In the genomic region with DNA sequence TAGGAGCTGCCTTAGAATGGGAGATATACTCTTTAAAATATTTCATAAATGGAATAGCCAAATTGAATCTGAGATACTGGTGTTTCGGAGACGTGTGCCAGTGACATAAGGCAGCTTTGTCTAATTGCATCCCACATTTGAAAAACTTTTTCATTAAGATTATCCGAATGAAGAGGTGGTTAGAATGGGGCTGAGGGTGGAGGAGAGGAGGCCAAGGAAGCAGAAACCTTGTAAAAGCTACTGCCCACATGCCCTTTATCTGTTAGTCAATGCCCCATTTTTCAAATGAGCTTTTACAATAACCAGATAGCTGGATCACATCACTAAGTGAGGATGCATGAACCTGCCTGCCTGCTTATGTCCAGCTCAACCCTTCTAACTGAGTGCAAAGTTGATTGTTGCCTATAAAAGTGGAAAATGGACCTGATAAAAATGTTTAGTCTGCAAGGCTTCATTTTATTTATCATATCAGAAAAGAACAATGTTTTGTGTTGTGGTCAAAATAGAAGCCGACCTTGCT, we compare ENCODE assay signal across 31 cellular contexts.
"Had no signal": no experiment of that assay in that cellular context is flagged by ENCODE, and none has a peak within 500 bp of the region (broad histone marks: within the 10 kb centered on the region; RNA-seq: fewer than 3 reads in every experiment).

No MANE protein-coding gene starts in this region.

- H3K27ac Mint-ChIP-seq: activated CD4-positive, alpha-beta memory T cell treated with anti-CD3 and anti-CD28 coated beads, Interleukin-2, amount 10 ng/mL, durations not matched to agents 7 days and 5 days; activated CD8-positive, alpha-beta memory T cell treated with anti-CD3 and anti-CD28 coated beads, Interleukin-2, amount 10 ng/mL, durations not matched to agents 7 days and 5 days; activated naive CD4-positive, alpha-beta T cell treated with anti-CD3 and anti-CD28 coated beads, Interleukin-2, amount 10 ng/mL, durations not matched to agents 7 days and 5 days; activated naive CD8-positive, alpha-beta T cell; activated naive CD8-positive, alpha-beta T cell treated with anti-CD3 and anti-CD28 coated beads, Interleukin-2, amount 50 U/mL, for 24 hours had no signal

- ATAC-seq: PC-3 had no signal

- H3K4me3 Mint-ChIP-seq: activated CD4-positive, alpha-beta memory T cell treated with anti-CD3 and anti-CD28 coated beads, Interleukin-2, amount 10 ng/mL, durations not matched to agents 7 days and 5 days; activated CD8-positive, alpha-beta memory T cell treated with anti-CD3 and anti-CD28 coated beads, Interleukin-2, amount 10 ng/mL, durations not matched to agents 7 days and 5 days; activated naive CD4-positive, alpha-beta T cell treated with anti-CD3 and anti-CD28 coated beads, Interleukin-2, amount 10 ng/mL, durations not matched to agents 7 days and 5 days; activated naive CD8-positive, alpha-beta T cell; activated naive CD8-positive, alpha-beta T cell treated with anti-CD3 and anti-CD28 coated beads, Interleukin-2, amount 50 U/mL, for 24 hours had no signal

- H3K9me3 Mint-ChIP-seq: activated naive CD4-positive, alpha-beta T cell treated with anti-CD3 and anti-CD28 coated beads, Interleukin-2, amount 10 ng/mL, durations not matched to agents 7 days and 5 days; activated naive CD8-positive, alpha-beta T cell treated with anti-CD3 and anti-CD28 coated beads, Interleukin-2, amount 50 U/mL, for 24 hours had no signal

- H3K27me3 Mint-ChIP-seq: activated CD4-positive, alpha-beta memory T cell treated with anti-CD3 and anti-CD28 coated beads, Interleukin-2, amount 10 ng/mL, durations not matched to agents 7 days and 5 days; activated CD8-positive, alpha-beta memory T cell treated with anti-CD3 and anti-CD28 coated beads, Interleukin-2, amount 10 ng/mL, durations not matched to agents 7 days and 5 days had no signal

- H3K36me3 Mint-ChIP-seq: activated CD8-positive, alpha-beta memory T cell treated with anti-CD3 and anti-CD28 coated beads, Interleukin-2, amount 10 ng/mL, durations not matched to agents 7 days and 5 days; activated naive CD4-positive, alpha-beta T cell treated with anti-CD3 and anti-CD28 coated beads, Interleukin-2, amount 10 ng/mL, durations not matched to agents 7 days and 5 days; activated naive CD8-positive, alpha-beta T cell had no signal

- DNase-seq: activated CD4-positive, alpha-beta memory T cell treated with anti-CD3 and anti-CD28 coated beads, Interleukin-2, amount 10 ng/mL, durations not matched to agents 7 days and 5 days; activated CD4-positive, alpha-beta T cell treated with anti-CD3 and anti-CD28 coated beads for 1 hour; activated CD4-positive, CD25-positive, alpha-beta regulatory T cell; activated CD8-positive, alpha-beta memory T cell treated with anti-CD3 and anti-CD28 coated beads for 24 hours; activated CD8-positive, alpha-beta memory T cell treated with anti-CD3 and anti-CD28 coated beads, Interleukin-2, amount 50 U/mL, for 48 hours; activated effector memory CD4-positive, alpha-beta T cell treated with Interleukin-2 at 50 U/mL for 16 hours; activated naive CD4-positive, alpha-beta T cell treated with anti-CD3 and anti-CD28 coated beads, Interleukin-2, amount 10 ng/mL, durations not matched to agents 7 days and 5 days; activated naive CD8-positive, alpha-beta T cell treated with anti-CD3 and anti-CD28 coated beads, Interleukin-2, amount 50 U/mL, for 24 hours; amniotic stem cell; aorta; brain microvascular endothelial cell; central memory CD4-positive, alpha-beta T cell; Kasumi-1; KBM-7; MG63; NCI-H1048; NCI-H1105 treated with DMSO at 0.1 percent for 48 hours; NCI-H1436; NCI-H1694; NCI-H2029; NCI-H446; NCI-H510A treated with DMSO at 0.1 percent for 48 hours; NCI-H69; PC-3; Peyer's patch; RPMI8226; SHP77 treated with DMSO at 0.1 percent for 48 hours; T1000; WERI-Rb-1 had no signal
